ENCODE assay signal across 19 cellular contexts in the genomic region with DNA sequence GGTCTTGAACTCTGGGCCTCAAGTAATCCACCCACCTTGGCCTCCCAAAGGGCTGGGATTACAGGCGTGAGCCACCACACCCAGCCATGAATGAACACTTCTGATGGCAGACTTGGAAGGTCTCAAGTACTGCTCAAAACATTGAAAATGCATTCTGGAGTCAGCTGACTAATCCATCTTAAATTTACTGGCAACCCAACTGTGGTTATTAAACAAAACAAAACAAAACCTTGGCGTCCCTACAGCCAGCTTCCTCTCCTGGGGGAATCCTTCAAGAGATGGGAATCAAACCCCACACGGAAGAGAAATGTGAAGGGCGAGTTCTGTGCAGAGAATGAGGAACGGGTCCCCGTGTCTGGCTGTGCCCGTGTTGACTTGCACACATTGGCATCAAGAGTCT. TPM values are rescaled to one million over a fixed set of nuclear protein-coding genes. Genes with fewer than 3 reads are reported as not detected.
DNase-seq lines count a peak whose midpoint lies in the region; ATAC-seq and TF ChIP-seq lines count a peak whose summit lies in the region.
"Had no signal": no experiment of that assay in that cellular context is flagged by ENCODE, and none has a peak within 500 bp of the region (broad histone marks: within the 10 kb centered on the region; RNA-seq: fewer than 3 reads in every experiment).

No MANE protein-coding gene starts in this region.

- peak overlapping the region; percentile 10 for H3K27ac Mint-ChIP-seq in progenitor cell of endocrine pancreas
- H3K27ac Mint-ChIP-seq: activated CD4-positive, alpha-beta memory T cell treated with anti-CD3 and anti-CD28 coated beads, Interleukin-2, amount 10 ng/mL, durations not matched to agents 7 days and 5 days; CD4-positive, alpha-beta T cell had no signal

- TF ChIP-seq CTCF in progenitor cell of endocrine pancreas (IDR thresholded peaks at IDR 0.05; ENCODE audit: unreplicated experiment) (no peak), lower leg skin (IDR thresholded peaks at IDR 0.05) (no peak)

- ATAC-seq in GM21786 (IDR thresholded peaks at IDR 0.05; ENCODE audit: unreplicated experiment): no peak
- ATAC-seq: stimulated activated naive CD8-positive, alpha-beta T cell treated with anti-CD3 and anti-CD28 coated beads, Interleukin-15, amount 100 ng/mL, for 72 hours had no signal

- H3K27me3 Mint-ChIP-seq in progenitor cell of endocrine pancreas: no peaks in the 10 kb centered on the region
- H3K27me3 Mint-ChIP-seq: activated CD4-positive, alpha-beta memory T cell treated with anti-CD3 and anti-CD28 coated beads, Interleukin-2, amount 10 ng/mL, durations not matched to agents 7 days and 5 days; CD4-positive, alpha-beta T cell; stimulated activated naive CD8-positive, alpha-beta T cell treated with anti-CD3 and anti-CD28 coated beads, Interleukin-15, amount 100 ng/mL, for 72 hours had no signal

- 45 to 60% methylated on average over 7 of the region's 7 CpGs for WGBS in lower leg skin, 2 donors

- H3K4me3 ChIP-seq in MG63 (no peak overlapping the region), lower leg skin (ENCODE audit: low read depth, poor library complexity, severe bottlenecking) (no peak overlapping the region)
- H3K4me3 ChIP-seq: breast epithelium, SK-N-MC, spleen had no signal

- peaks cover 12% of the 10 kb centered on the region for H3K4me1 Mint-ChIP-seq in progenitor cell of endocrine pancreas (ENCODE audit: low read depth)

- H3K4me3 Mint-ChIP-seq in progenitor cell of endocrine pancreas (ENCODE audit: low read depth): no peak overlapping the region
- H3K4me3 Mint-ChIP-seq: activated CD4-positive, alpha-beta memory T cell treated with anti-CD3 and anti-CD28 coated beads, Interleukin-2, amount 10 ng/mL, durations not matched to agents 7 days and 5 days; CD4-positive, alpha-beta T cell; stimulated activated naive CD8-positive, alpha-beta T cell treated with anti-CD3 and anti-CD28 coated beads, Interleukin-15, amount 100 ng/mL, for 72 hours had no signal

- DNase-seq in GM03348 (ENCODE audit: low spot score) (peak; percentile 53), MG63 (peak; percentile 18), dermis blood vessel endothelial cell (peak; percentile 29), progenitor cell of endocrine pancreas (ENCODE audit: low spot score, unreplicated experiment) (no peak), NCI-H2171 (lab: John Stamatoyannopoulos, UW) (no peak), lower leg skin (ENCODE audit: low spot score in 2 of 2) (no peak)
- DNase-seq: activated CD4-positive, alpha-beta memory T cell treated with anti-CD3 and anti-CD28 coated beads, Interleukin-2, amount 10 ng/mL, durations not matched to agents 7 days and 5 days; activated effector memory CD4-positive, alpha-beta T cell treated with anti-CD3 and anti-CD28 coated beads, Interleukin-2, amount 50 U/mL, for 16 hours; CD4-positive, alpha-beta T cell; Kasumi-1; mesendoderm; NCI-H1930; NCI-H524 treated with DMSO at 0.1 percent for 48 hours; spleen; stimulated activated naive CD8-positive, alpha-beta T cell treated with anti-CD3 and anti-CD28 coated beads, Interleukin-15, amount 100 ng/mL, for 72 hours had no signal

- H3K9me3 ChIP-seq in MG63: no peaks in the 10 kb centered on the region
- H3K9me3 ChIP-seq: breast epithelium, spleen had no signal

- TF ChIP-seq POLR2A in lower leg skin (IDR thresholded peaks at IDR 0.05): no peak

- peaks cover 6% of the 10 kb centered on the region for H3K36me3 Mint-ChIP-seq in progenitor cell of endocrine pancreas (ENCODE audit: insufficient read depth)

- peaks cover 9% of the 10 kb centered on the region for H3K36me3 ChIP-seq in MG63
- H3K36me3 ChIP-seq: breast epithelium had no signal

- no peaks in the 10 kb centered on the region for H3K27me3 ChIP-seq in MG63
- H3K27me3 ChIP-seq: breast epithelium, spleen had no signal

- no peaks in the 10 kb centered on the region for H3K9me3 Mint-ChIP-seq in progenitor cell of endocrine pancreas (ENCODE audit: low read depth)
- H3K9me3 Mint-ChIP-seq: activated CD4-positive, alpha-beta memory T cell treated with anti-CD3 and anti-CD28 coated beads, Interleukin-2, amount 10 ng/mL, durations not matched to agents 7 days and 5 days; CD4-positive, alpha-beta T cell; stimulated activated naive CD8-positive, alpha-beta T cell treated with anti-CD3 and anti-CD28 coated beads, Interleukin-15, amount 100 ng/mL, for 72 hours had no signal

- intact Hi-C loops in lower leg skin (cut with DNase I; ENCODE audit: low total_unique reads): no loop called here

RNA-seq across cellular contexts. Expression of a gene that starts 3.4 kb away (rescaled TPM):
- 115 and 216 TPM in 2 replicates for total RNA-seq in MG63 (2014; rRNA removed; shearing (Covaris generic); ENCODE audit: low replicate concordance)
- total RNA-seq in dermis blood vessel endothelial cell (152 and 183 TPM in 2 replicates), progenitor cell of endocrine pancreas (149 and 154 TPM in 2 replicates), lower leg skin (100 to 1,000 TPM in 3 of 4 donors, 10 to 100 TPM in 1; 89.0 to 111 (median 106) TPM)

RNA-seq across cellular contexts. Expression of a gene that starts 32.9 kb away (rescaled TPM):
- total RNA-seq in MG63 (2014; rRNA removed; shearing (Covaris generic); ENCODE audit: low replicate concordance): not detected in 2 replicates
- total RNA-seq in dermis blood vessel endothelial cell: not detected in 2 replicates
- total RNA-seq in progenitor cell of endocrine pancreas: 2.4 and 2.9 TPM in 2 replicates
- total RNA-seq in lower leg skin: not detected
- total RNA-seq: breast epithelium, glomerular endothelial cell had no signal

RNA-seq across cellular contexts. Expression of a gene that starts 53.8 kb away (rescaled TPM):
- total RNA-seq in MG63 (2014; rRNA removed; shearing (Covaris generic); ENCODE audit: low replicate concordance): 7.8 and 8.7 TPM in 2 replicates
- total RNA-seq in dermis blood vessel endothelial cell (17.4 and 30.3 TPM in 2 replicates), progenitor cell of endocrine pancreas (18.4 and 19.1 TPM in 2 replicates), lower leg skin (100 to 1,000 TPM; 138 to 162 (median 152) TPM)

Comparison
In these comparisons a context has a peak if more than half of its experiments do, and no peak if none do; other contexts are left out.
1. DNase-seq: peak in GM03348 (single experiment), MG63 (single experiment) and dermis blood vessel endothelial cell (single experiment); none in progenitor cell of endocrine pancreas (single experiment), NCI-H2171 (single experiment) and lower leg skin (0 of 2).